ENCODE assay signal across 9 cellular contexts in the genomic region with DNA sequence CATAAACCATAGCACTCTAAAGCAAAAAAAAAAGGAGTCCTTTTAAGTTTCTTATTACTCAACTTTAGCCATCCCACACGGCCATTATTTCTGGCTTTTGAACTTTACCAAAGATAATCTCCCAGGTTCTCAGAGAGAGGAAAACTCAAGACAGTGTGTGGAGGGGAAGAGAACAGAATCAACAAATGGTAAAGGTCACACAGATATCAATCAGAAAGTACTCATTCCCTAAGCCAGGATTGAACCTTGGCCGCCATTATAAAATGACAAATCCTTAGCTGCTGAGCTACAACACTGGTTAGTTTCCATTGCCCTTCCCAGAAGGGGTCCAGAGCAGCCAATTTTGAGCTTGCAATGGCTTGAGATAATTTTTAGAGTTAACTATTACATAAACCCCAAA. TPM values are rescaled to one million over a fixed set of nuclear protein-coding genes. Genes with fewer than 3 reads are reported as not detected.
"Had no signal": no experiment of that assay in that cellular context is flagged by ENCODE, and none has a peak within 500 bp of the region (broad histone marks: within the 10 kb centered on the region; RNA-seq: fewer than 3 reads in every experiment).

No MANE protein-coding gene starts in this region.

- H3K4me3 ChIP-seq: GM23248 had no signal

- H3K27me3 Mint-ChIP-seq: IgD-negative memory B cell had no signal

- H3K27ac ChIP-seq: GM23248 had no signal

- H2AFZ ChIP-seq: GM23248 had no signal

- H3K36me3 Mint-ChIP-seq: IgD-negative memory B cell had no signal

- H3K9ac ChIP-seq: GM23248 had no signal

- DNase-seq: GM23248, H9, HCEC 1CT, KG1 had no signal

- H3K27ac Mint-ChIP-seq: H9, IgD-negative memory B cell had no signal

- H3K4me3 Mint-ChIP-seq: H9, IgD-negative memory B cell had no signal

- FAIRE-seq: H1, H54, HTR-8/SVneo had no signal

RNA-seq across cellular contexts. Expression of gene SLC17A2, which starts 22.0 kb away (rescaled TPM):
- total RNA-seq: GM23248, H1, H9, HT-29 had no signal
- polyA plus RNA-seq: GM23248, H1, IgD-negative memory B cell had no signal
